Comparison of ENCODE assay signal across 11 cellular contexts in the genomic region with DNA sequence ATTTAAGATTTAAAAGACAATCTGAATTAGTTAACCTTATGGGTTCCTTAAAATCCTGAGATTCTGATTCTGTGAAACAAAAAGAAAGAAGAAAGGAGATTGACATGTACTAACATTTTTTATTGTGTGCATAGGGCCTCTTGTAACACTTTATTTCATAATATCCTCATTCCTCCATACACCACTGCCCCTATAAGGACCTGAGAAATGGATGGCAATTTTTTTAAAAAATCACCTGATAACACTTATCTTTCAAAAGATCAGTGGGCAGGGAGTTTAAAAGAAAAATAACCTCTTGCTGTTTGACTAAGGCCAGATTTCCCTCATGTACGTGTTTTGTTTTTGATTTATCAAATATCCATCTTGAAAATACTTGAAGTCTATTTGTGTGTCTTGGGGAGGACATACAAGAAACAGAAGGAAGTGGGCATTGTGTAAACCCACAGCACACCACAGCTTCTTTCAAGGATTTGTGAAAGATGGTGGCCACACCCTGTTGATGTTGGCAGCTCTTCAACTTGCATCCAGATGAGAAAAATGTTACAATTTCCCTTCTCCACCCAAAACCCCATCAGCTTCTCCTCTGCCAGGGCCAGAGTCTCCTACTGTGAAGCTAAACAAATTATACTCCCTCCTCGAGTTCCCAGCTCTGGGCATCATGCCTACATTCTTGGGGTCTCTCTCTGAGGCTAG. TPM values are rescaled to one million over a fixed set of nuclear protein-coding genes. Genes with fewer than 3 reads are reported as not detected.
DNase-seq lines count a peak whose midpoint lies in the region; ATAC-seq and TF ChIP-seq lines count a peak whose summit lies in the region.
"Had no signal": no experiment of that assay in that cellular context is flagged by ENCODE, and none has a peak within 500 bp of the region (broad histone marks: within the 10 kb centered on the region; RNA-seq: fewer than 3 reads in every experiment).

No MANE protein-coding gene starts in this region.

- H3K4me1 ChIP-seq in osteoblast (ENCODE audit: insufficient read depth, low read length): no peaks in the 10 kb centered on the region

- no peaks in the 10 kb centered on the region for H3K36me3 ChIP-seq in osteoblast (ENCODE audit: insufficient read depth, low read length)

- H3K4me3 ChIP-seq in osteoblast (ENCODE audit: insufficient read depth, low read length): no peak overlapping the region

- no peak overlapping the region for H3K4me3 Mint-ChIP-seq in stimulated activated naive CD8-positive, alpha-beta T cell treated with anti-CD3 and anti-CD28 coated beads, Interleukin-15, amount 100 ng/mL, for 72 hours
- no peak overlapping the region for H3K4me3 Mint-ChIP-seq in progenitor cell of endocrine pancreas (ENCODE audit: low read depth)
- H3K4me3 Mint-ChIP-seq: activated T-helper 17 cell treated with anti-CD3 and anti-CD28 coated beads, Interleukin-2, amount 50 U/mL, for 72 hours had no signal

- DNase-seq in EL (peak; percentile 31), NCI-H446 treated with DMSO at 0.1 percent for 48 hours (lab: John Stamatoyannopoulos, UW) (peak; percentile 49), dedifferentiated amniotic fluid mesenchymal stem cell (ENCODE audit: extremely low spot score) (peak; percentile 90), pons (ENCODE audit: low spot score) (peak; percentile 7), osteoblast (ENCODE audit: insufficient read length, low spot score, missing footprints) (no peak), progenitor cell of endocrine pancreas (ENCODE audit: low spot score, unreplicated experiment) (no peak)
- no peak for DNase-seq in stimulated activated naive CD8-positive, alpha-beta T cell treated with anti-CD3 and anti-CD28 coated beads, Interleukin-15, amount 100 ng/mL, for 72 hours
- DNase-seq: NCI-H2107 had no signal

- H3K9me3 Mint-ChIP-seq in stimulated activated naive CD8-positive, alpha-beta T cell treated with anti-CD3 and anti-CD28 coated beads, Interleukin-15, amount 100 ng/mL, for 72 hours: peaks cover 0 to 7% of the 10 kb centered on the region in 2 donors
- peaks cover 6% of the 10 kb centered on the region for H3K9me3 Mint-ChIP-seq in progenitor cell of endocrine pancreas (ENCODE audit: low read depth)

- no peak overlapping the region for H3K27ac ChIP-seq in osteoblast (ENCODE audit: low read depth, low read length)

- no peaks in the 10 kb centered on the region for H3K27me3 ChIP-seq in osteoblast (ENCODE audit: insufficient read depth, low read length)

- peaks cover 6% of the 10 kb centered on the region for H3K4me1 Mint-ChIP-seq in stimulated activated naive CD8-positive, alpha-beta T cell treated with anti-CD3 and anti-CD28 coated beads, Interleukin-15, amount 100 ng/mL, for 72 hours
- H3K4me1 Mint-ChIP-seq in progenitor cell of endocrine pancreas (ENCODE audit: low read depth): no peaks in the 10 kb centered on the region

- no peaks in the 10 kb centered on the region for H4K20me1 ChIP-seq in osteoblast (ENCODE audit: insufficient read depth, low read length)

- no peak overlapping the region for H2AFZ ChIP-seq in osteoblast (ENCODE audit: low read length)

- no peaks in the 10 kb centered on the region for H3K36me3 Mint-ChIP-seq in progenitor cell of endocrine pancreas (ENCODE audit: insufficient read depth)

- TF ChIP-seq CTCF in osteoblast (IDR thresholded peaks at IDR 0.05; ENCODE audit: extremely low read depth, low read depth, low read length) (no peak), progenitor cell of endocrine pancreas (IDR thresholded peaks at IDR 0.05; ENCODE audit: unreplicated experiment) (no peak)

- no peaks in the 10 kb centered on the region for H3K79me2 ChIP-seq in osteoblast (ENCODE audit: insufficient read depth, low read length)

- no peaks in the 10 kb centered on the region for H3K9me3 ChIP-seq in osteoblast (ENCODE audit: low read depth, low read length)

- H3K27me3 Mint-ChIP-seq in stimulated activated naive CD8-positive, alpha-beta T cell treated with anti-CD3 and anti-CD28 coated beads, Interleukin-15, amount 100 ng/mL, for 72 hours: no peaks in the 10 kb centered on the region
- no peaks in the 10 kb centered on the region for H3K27me3 Mint-ChIP-seq in progenitor cell of endocrine pancreas
- H3K27me3 Mint-ChIP-seq: activated T-helper 17 cell treated with anti-CD3 and anti-CD28 coated beads, Interleukin-2, amount 50 U/mL, for 72 hours had no signal

- no peak overlapping the region for H3K4me2 ChIP-seq in osteoblast (ENCODE audit: insufficient read depth, low read length)

- H3K27ac Mint-ChIP-seq in stimulated activated naive CD8-positive, alpha-beta T cell treated with anti-CD3 and anti-CD28 coated beads, Interleukin-15, amount 100 ng/mL, for 72 hours: no peak overlapping the region
- no peak overlapping the region for H3K27ac Mint-ChIP-seq in progenitor cell of endocrine pancreas
- H3K27ac Mint-ChIP-seq: activated T-helper 17 cell treated with anti-CD3 and anti-CD28 coated beads, Interleukin-2, amount 50 U/mL, for 72 hours had no signal

- no peak for ATAC-seq in stimulated activated naive CD8-positive, alpha-beta T cell treated with anti-CD3 and anti-CD28 coated beads, Interleukin-15, amount 100 ng/mL, for 72 hours
- ATAC-seq in HG02610 (IDR thresholded peaks at IDR 0.05; ENCODE audit: unreplicated experiment): no peak
- ATAC-seq: activated T-helper 17 cell treated with anti-CD3 and anti-CD28 coated beads, Interleukin-2, amount 50 U/mL, for 72 hours had no signal

RNA-seq across cellular contexts. Expression of a gene that starts 35.0 kb away (rescaled TPM):
- total RNA-seq in osteoblast (under 0.01 and 0.36 TPM in 2 replicates), progenitor cell of endocrine pancreas (not detected in 2 replicates)
- total RNA-seq: lung microvascular endothelial cell had no signal

Comparison
In these comparisons a context has a peak if more than half of its experiments do, and no peak if none do; other contexts are left out.
1. DNase-seq: peak in EL (single experiment), NCI-H446 treated with DMSO at 0.1 percent for 48 hours (single experiment), dedifferentiated amniotic fluid mesenchymal stem cell (single experiment) and pons (single experiment); none in stimulated activated naive CD8-positive, alpha-beta T cell treated with anti-CD3 and anti-CD28 coated beads, Interleukin-15, amount 100 ng/mL, for 72 hours (0 of 2), osteoblast (single experiment) and progenitor cell of endocrine pancreas (single experiment).